In the genomic region with DNA sequence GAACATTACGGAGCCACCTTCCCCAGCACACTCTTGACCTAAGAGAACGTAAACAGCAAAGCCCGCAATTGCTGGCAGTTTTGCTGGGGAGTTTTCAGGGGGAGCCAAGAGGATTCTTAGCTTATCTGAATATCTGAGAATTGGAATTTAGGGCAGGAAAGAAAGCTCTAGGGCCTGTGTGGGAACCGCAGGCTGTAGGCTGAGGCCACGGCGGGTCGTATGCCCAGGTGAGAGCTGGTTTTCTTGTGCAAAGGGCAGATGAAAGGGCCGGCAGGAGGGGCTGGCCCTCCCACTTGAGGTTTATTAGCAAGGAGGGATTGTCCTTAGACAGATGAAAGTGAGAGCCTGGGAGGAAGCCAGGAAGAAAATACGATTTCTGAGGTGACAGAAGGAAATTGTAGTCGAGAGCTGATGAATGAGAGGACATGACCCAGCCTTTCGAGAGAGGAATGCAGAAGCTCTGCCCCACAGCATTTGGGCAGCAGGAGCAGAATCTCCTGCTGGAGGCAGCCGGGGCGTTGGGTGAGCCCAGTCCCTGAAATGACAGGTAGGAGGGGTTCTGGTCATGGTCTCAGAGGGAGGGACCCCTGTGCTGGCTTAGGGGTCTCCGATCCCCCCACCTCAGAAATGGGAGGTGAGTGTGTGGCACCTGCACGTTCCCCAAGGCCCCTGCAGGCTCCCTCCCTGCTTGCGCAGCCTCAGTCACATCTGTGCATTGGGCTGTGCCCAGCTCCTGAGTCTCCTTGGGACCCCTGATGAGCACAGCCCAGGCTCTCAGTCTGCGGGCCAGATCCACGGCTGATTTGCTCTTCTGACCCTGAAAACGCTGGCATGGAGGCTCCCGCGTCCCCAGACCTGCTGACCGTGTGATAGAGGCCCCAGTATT, we compare ENCODE assay signal across 16 cellular contexts.
A peak's percentile ranks its signal among the peaks of the same experiment; 100 is the strongest.
DNase-seq lines count a peak whose midpoint lies in the region; ATAC-seq, FAIRE-seq and TF ChIP-seq lines count a peak whose summit lies in the region.
"Had no signal": no experiment of that assay in that cellular context is flagged by ENCODE, and none has a peak within 500 bp of the region (broad histone marks: within the 10 kb centered on the region; RNA-seq: fewer than 3 reads in every experiment).

No MANE protein-coding gene starts in this region.

- no peak for TF ChIP-seq CTCF in HEK293 (tag by site-specific recombination; IDR thresholded peaks at IDR 0.05)
- TF ChIP-seq CTCF in WTC11 (IDR thresholded peaks at IDR 0.05) = no peak
- no peak for TF ChIP-seq CTCF in kidney (IDR thresholded peaks at IDR 0.05; ENCODE audit: borderline replicate concordance, extremely low read depth, insufficient read depth)
- TF ChIP-seq CTCF in smooth muscle cell (IDR thresholded peaks at IDR 0.05; ENCODE audit: borderline replicate concordance, insufficient read depth, poor library complexity, severe bottlenecking) = no peak

- WGBS in smooth muscle cell (ENCODE audit: low lambda C conversion rate) = 59% methylated on average over 22 of the region's 22 CpGs

- ATAC-seq in WTC11 = peak; percentile 84
- no peak for ATAC-seq in HG02678 (IDR thresholded peaks at IDR 0.05; ENCODE audit: unreplicated experiment)
- ATAC-seq in HG02870 (IDR thresholded peaks at IDR 0.05; ENCODE audit: unreplicated experiment) = no peak
- ATAC-seq: activated CD4-positive, alpha-beta T cell treated with anti-CD3 and anti-CD28 coated beads for 36 hours had no signal

- H3K27ac Mint-ChIP-seq in WTC11 = peak overlapping the region; percentile 94
- H3K27ac Mint-ChIP-seq: activated CD4-positive, alpha-beta T cell treated with anti-CD3 and anti-CD28 coated beads for 36 hours; activated T-cell treated with anti-CD3 and anti-CD28 coated beads, Interleukin-2, amount 50 U/mL, for 24 hours; T-helper 1 cell treated with Interleukin-12 subunit alpha and Interleukin-12 subunit beta and Interleukin-4 antibody, amounts not matched to agents 30 μg/mL and 1 μg/mL, for 36 hours had no signal

- H2AFZ ChIP-seq in smooth muscle cell (ENCODE audit: low read depth) = no peak overlapping the region
- H2AFZ ChIP-seq: PC-9 had no signal

- H3K4me2 ChIP-seq in smooth muscle cell = peak overlapping the region; percentile 41
- H3K4me2 ChIP-seq: PC-9 had no signal

- no peaks in the 10 kb centered on the region for H3K27me3 ChIP-seq in smooth muscle cell (ENCODE audit: low read depth)
- H3K27me3 ChIP-seq: thyroid gland had no signal

- H3K27ac ChIP-seq in HEK293 (ENCODE audit: extremely low read depth, low read depth, low read length) (no peak overlapping the region), kidney (ENCODE audit: low read depth in 2 of 2, low read length in 2 of 2) (no peak overlapping the region), smooth muscle cell (ENCODE audit: low read depth) (no peak overlapping the region)
- H3K27ac ChIP-seq: PC-9, thyroid gland had no signal

- no peak for FAIRE-seq in kidney (lab: Jason Lieb, UNC)

- intact Hi-C loops in kidney (cut with DNase I) = no loop called here

- H3K36me3 ChIP-seq in HEK293 (ENCODE audit: control insufficient read depth in 2 of 2, insufficient read depth in 1 of 2, low read length in 2 of 2) = peaks cover 0 to 8% of the 10 kb centered on the region in 2 experiments; a peak in 1 of 3 replicates
- peaks cover 0 to 15% of the 10 kb centered on the region in 2 donors for H3K36me3 ChIP-seq in kidney (ENCODE audit: control insufficient read depth in 1 of 2, insufficient read depth in 2 of 2, low read length in 2 of 2)
- no peaks in the 10 kb centered on the region for H3K36me3 ChIP-seq in smooth muscle cell (ENCODE audit: low read depth)

- H3K9me3 ChIP-seq in HEK293 (ENCODE audit: control insufficient read depth, insufficient read depth, low read depth, low read length) (no peaks in the 10 kb centered on the region), kidney (ENCODE audit: control insufficient read depth in 1 of 2, low read length in 2 of 2) (no peaks in the 10 kb centered on the region), smooth muscle cell (replicated peaks; ENCODE audit: low read depth) (no peaks in the 10 kb centered on the region)
- H3K9me3 ChIP-seq: thyroid gland had no signal

- H3K27me3 Mint-ChIP-seq in WTC11 (ENCODE audit: low read depth) = no peaks in the 10 kb centered on the region
- H3K27me3 Mint-ChIP-seq: activated CD4-positive, alpha-beta T cell treated with anti-CD3 and anti-CD28 coated beads for 36 hours had no signal

- CTCF ChIA-PET in HEK293 (lab: Yijun Ruan, JAX) = interaction anchor here (0.8 to 1.8 kb wide), 4 partner anchors 9 to 65 kb away, joined by 3 to 7 read pairs (median 4); no protein-coding TSS in a partner anchor
- CTCF ChIA-PET in WTC11 (lab: Charles Lee) = interaction anchor here (0.9 to 5.2 kb wide), 11 partner anchors 11 to 423 kb away, joined by 3 to 66 read pairs (median 4); no protein-coding TSS in a partner anchor

- POLR2A ChIA-PET in HEK293 (lab: Yijun Ruan, JAX) = no interaction called here
- POLR2A ChIA-PET in WTC11 (lab: Charles Lee) = interaction anchor here (1.0 to 1.5 kb wide), 3 partner anchors 27 to 62 kb away, joined by 3 to 4 read pairs (median 3); no protein-coding TSS in a partner anchor

- H3K4me3 ChIP-seq in HEK293 (ENCODE audit: low read depth, low read length) (no peak overlapping the region), kidney (ENCODE audit: low read length in 2 of 2) (no peak overlapping the region), smooth muscle cell (no peak overlapping the region)
- H3K4me3 ChIP-seq: PC-9, thyroid gland had no signal

- H3K4me1 ChIP-seq in HEK293 (ENCODE audit: control insufficient read depth, insufficient read depth, low read length) (peaks cover 2% of the 10 kb centered on the region; the same call in 1 of the 2 replicates), kidney (ENCODE audit: control insufficient read depth in 1 of 2, insufficient read depth in 1 of 2, low read depth in 1 of 2, low read length in 2 of 2) (peaks cover 23% of the 10 kb centered on the region in 2 donors), smooth muscle cell (ENCODE audit: low read depth) (peaks cover 25% of the 10 kb centered on the region)

- no peaks in the 10 kb centered on the region for H4K20me1 ChIP-seq in smooth muscle cell (ENCODE audit: low read depth)

- peaks cover 49% of the 10 kb centered on the region for H3K4me1 Mint-ChIP-seq in WTC11

- DNase-seq in WTC11 (ENCODE audit: low spot score) (peak; percentile 62), kidney (peak; percentile 6), smooth muscle cell (lab: John Stamatoyannopoulos, UW; ENCODE audit: unreplicated experiment) (no peak)
- DNase-seq in effector CD8-positive, alpha-beta T cell (lab: John Stamatoyannopoulos, UW) = no peak
- DNase-seq in stimulated activated naive CD4-positive, alpha-beta T cell (lab: John Stamatoyannopoulos, UW) = no peak
- DNase-seq: activated CD4-positive, alpha-beta T cell treated with anti-CD3 and anti-CD28 coated beads for 36 hours; activated T-cell treated with anti-CD3 and anti-CD28 coated beads, Interleukin-2, amount 50 U/mL, for 24 hours; AML-193; amygdala; NCI-H1105 treated with DMSO at 0.1 percent for 48 hours; PC-9; thyroid gland had no signal

- peaks cover 44% of the 10 kb centered on the region for H3K36me3 Mint-ChIP-seq in WTC11

- no peaks in the 10 kb centered on the region for H3K9me3 Mint-ChIP-seq in WTC11
- H3K9me3 Mint-ChIP-seq: activated T-cell treated with anti-CD3 and anti-CD28 coated beads, Interleukin-2, amount 50 U/mL, for 24 hours; T-helper 1 cell treated with Interleukin-12 subunit alpha and Interleukin-12 subunit beta and Interleukin-4 antibody, amounts not matched to agents 30 μg/mL and 1 μg/mL, for 36 hours had no signal

- H3K9ac ChIP-seq in kidney (ENCODE audit: low read length in 2 of 2) (no peak overlapping the region), smooth muscle cell (ENCODE audit: low read depth) (no peak overlapping the region)

- no peaks in the 10 kb centered on the region for H3K79me2 ChIP-seq in smooth muscle cell (ENCODE audit: low read depth)

- H3K4me3 Mint-ChIP-seq in WTC11 = no peak overlapping the region
- H3K4me3 Mint-ChIP-seq: activated CD4-positive, alpha-beta T cell treated with anti-CD3 and anti-CD28 coated beads for 36 hours; activated T-cell treated with anti-CD3 and anti-CD28 coated beads, Interleukin-2, amount 50 U/mL, for 24 hours; T-helper 1 cell treated with Interleukin-12 subunit alpha and Interleukin-12 subunit beta and Interleukin-4 antibody, amounts not matched to agents 30 μg/mL and 1 μg/mL, for 36 hours had no signal

- peaks cover 6% of the 10 kb centered on the region for H3F3A ChIP-seq in smooth muscle cell (ENCODE audit: low read depth)

TF ChIP-seq in HEK293, 187 proteins besides CTCF, POLR2A, EP300 and RAD21 (continues in another document):
- TF ChIP-seq ZNF529 (tag by site-specific recombination; IDR thresholded peaks at IDR 0.05; ENCODE audit: insufficient replicate concordance) (no peak), ZBTB26 (tag by site-specific recombination; optimal IDR thresholded peaks at IDR 0.05) (no peak), SP7 (tag by site-specific recombination; IDR thresholded peaks at IDR 0.05) (0 out of 2 replicates have a peak, but pooled peaks have one; percentile 26), ZNF157 (tag by site-specific recombination; IDR thresholded peaks at IDR 0.05) (no peak)

TF ChIP-seq in WTC11, 78 proteins besides CTCF, POLR2A, EP300 and RAD21 (continues in another document):
- TF ChIP-seq, protein P1, sequence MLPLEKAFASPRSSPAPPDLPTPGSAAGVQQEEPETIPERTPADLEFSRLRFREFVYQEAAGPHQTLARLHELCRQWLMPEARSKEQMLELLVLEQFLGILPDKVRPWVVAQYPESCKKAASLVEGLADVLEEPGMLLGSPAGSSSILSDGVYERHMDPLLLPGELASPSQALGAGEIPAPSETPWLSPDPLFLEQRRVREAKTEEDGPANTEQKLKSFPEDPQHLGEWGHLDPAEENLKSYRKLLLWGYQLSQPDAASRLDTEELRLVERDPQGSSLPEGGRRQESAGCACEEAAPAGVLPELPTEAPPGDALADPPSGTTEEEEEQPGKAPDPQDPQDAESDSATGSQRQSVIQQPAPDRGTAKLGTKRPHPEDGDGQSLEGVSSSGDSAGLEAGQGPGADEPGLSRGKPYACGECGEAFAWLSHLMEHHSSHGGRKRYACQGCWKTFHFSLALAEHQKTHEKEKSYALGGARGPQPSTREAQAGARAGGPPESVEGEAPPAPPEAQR (CRISPR knock-in tag; IDR thresholded peaks at IDR 0.05) = no peak
- TF ChIP-seq ATF1 (CRISPR knock-in tag; IDR thresholded peaks at IDR 0.05) (no peak), IRF2 (CRISPR knock-in tag; IDR thresholded peaks at IDR 0.05; ENCODE audit: borderline replicate concordance, low read depth) (no peak), EMX1 (CRISPR knock-in tag; IDR thresholded peaks at IDR 0.05) (no peak), TCF7 (CRISPR knock-in tag; IDR thresholded peaks at IDR 0.05; ENCODE audit: low read depth) (no peak)
- TF ChIP-seq, protein P2, sequence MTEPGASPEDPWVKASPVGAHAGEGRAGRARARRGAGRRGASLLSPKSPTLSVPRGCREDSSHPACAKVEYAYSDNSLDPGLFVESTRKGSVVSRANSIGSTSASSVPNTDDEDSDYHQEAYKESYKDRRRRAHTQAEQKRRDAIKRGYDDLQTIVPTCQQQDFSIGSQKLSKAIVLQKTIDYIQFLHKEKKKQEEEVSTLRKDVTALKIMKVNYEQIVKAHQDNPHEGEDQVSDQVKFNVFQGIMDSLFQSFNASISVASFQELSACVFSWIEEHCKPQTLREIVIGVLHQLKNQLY (CRISPR knock-in tag; IDR thresholded peaks at IDR 0.05) = no peak

Comparison
In these comparisons a context has a peak if more than half of its experiments do, and no peak if none do; other contexts are left out.
1. DNase-seq: peak in WTC11 (single experiment) and kidney (single experiment); none in smooth muscle cell (single experiment), effector CD8-positive, alpha-beta T cell (single experiment) and stimulated activated naive CD4-positive, alpha-beta T cell (0 of 6).